In genomic region chr6:16437095-16437494, GRCh38 we compare ENCODE assay signal across 16 cellular contexts.
DNase-seq lines count a peak whose midpoint lies in the region; ATAC-seq lines count a peak whose summit lies in the region.
"Had no signal": no experiment of that assay in that cellular context is flagged by ENCODE, and none has a peak within 500 bp of the region (broad histone marks: within the 10 kb centered on the region; RNA-seq: fewer than 3 reads in every experiment).

No MANE protein-coding gene starts in this region.

- H3K9me3 Mint-ChIP-seq in activated T-cell treated with anti-CD3 and anti-CD28 coated beads, Interleukin-2, amount 50 U/mL, for 24 hours, result no peaks in the 10 kb centered on the region
- peaks cover 0 to 2% (median 0%) of the 10 kb centered on the region in 6 donors for H3K9me3 Mint-ChIP-seq in immature natural killer cell

- DNase-seq in stimulated activated naive CD4-positive, alpha-beta T cell treated with Interleukin-2 at 50 U/mL for 16 hours (lab: John Stamatoyannopoulos, UW), result peak; percentile 46
- no peak for DNase-seq in stimulated activated naive CD4-positive, alpha-beta T cell (lab: John Stamatoyannopoulos, UW)
- DNase-seq in activated T-cell treated with anti-CD3 and anti-CD28 coated beads, Interleukin-2, amount 50 U/mL, for 24 hours, result peak; percentile 58
- DNase-seq in immature natural killer cell (no peak), NCI-H1092 treated with DMSO at 0.1 percent for 48 hours (lab: John Stamatoyannopoulos, UW) (no peak), NCI-H146 (lab: John Stamatoyannopoulos, UW) (no peak)
- DNase-seq: COR-L47, hippocampal formation, NCI-H774, nucleus accumbens, right lobe of liver, WERI-Rb-1 had no signal

- H3K4me3 Mint-ChIP-seq in activated T-cell treated with anti-CD3 and anti-CD28 coated beads, Interleukin-2, amount 50 U/mL, for 24 hours, result peak overlapping the region; percentile 75
- H3K4me3 Mint-ChIP-seq in immature natural killer cell, result peak overlapping the region in 4 of 5 donors; percentile 61 to 84 (median 74)

- no peaks in the 10 kb centered on the region for H3K27me3 Mint-ChIP-seq in activated T-cell treated with anti-CD3 and anti-CD28 coated beads, Interleukin-2, amount 50 U/mL, for 24 hours
- peaks cover 2 to 5% (median 3%) of the 10 kb centered on the region in 3 donors for H3K27me3 Mint-ChIP-seq in immature natural killer cell (ENCODE audit: low read depth in 3 of 3)

- ATAC-seq in GM19328 (IDR thresholded peaks at IDR 0.05; ENCODE audit: unreplicated experiment) (no peak), HG03280 (IDR thresholded peaks at IDR 0.05; ENCODE audit: unreplicated experiment) (no peak)
- ATAC-seq: HCT116, HepG2, right lobe of liver had no signal

- peak overlapping the region; percentile 89 for H3K27ac Mint-ChIP-seq in activated T-cell treated with anti-CD3 and anti-CD28 coated beads, Interleukin-2, amount 50 U/mL, for 24 hours
- H3K27ac Mint-ChIP-seq in immature natural killer cell, result peak overlapping the region; percentile 82 to 96 (median 90)

- peaks cover 80% of the 10 kb centered on the region for H3K4me1 Mint-ChIP-seq in activated T-cell treated with anti-CD3 and anti-CD28 coated beads, Interleukin-2, amount 50 U/mL, for 24 hours (ENCODE audit: low read depth)
- peaks cover 32 to 51% of the 10 kb centered on the region in 2 donors for H3K4me1 Mint-ChIP-seq in immature natural killer cell

- H3K36me3 Mint-ChIP-seq in activated T-cell treated with anti-CD3 and anti-CD28 coated beads, Interleukin-2, amount 50 U/mL, for 24 hours (ENCODE audit: low read depth), result peaks cover 28% of the 10 kb centered on the region
- peaks cover 4 to 8% (median 4%) of the 10 kb centered on the region in 3 donors for H3K36me3 Mint-ChIP-seq in immature natural killer cell

Comparison
In these comparisons a context has a peak if more than half of its experiments do, and no peak if none do; other contexts are left out.
1. DNase-seq: peak in stimulated activated naive CD4-positive, alpha-beta T cell treated with Interleukin-2 at 50 U/mL for 16 hours (single experiment) and activated T-cell treated with anti-CD3 and anti-CD28 coated beads, Interleukin-2, amount 50 U/mL, for 24 hours (single experiment); none in stimulated activated naive CD4-positive, alpha-beta T cell (0 of 6), immature natural killer cell (0 of 3), NCI-H1092 treated with DMSO at 0.1 percent for 48 hours (single experiment) and NCI-H146 (single experiment).